ENCODE assay signal across 35 cellular contexts in the genomic region with DNA sequence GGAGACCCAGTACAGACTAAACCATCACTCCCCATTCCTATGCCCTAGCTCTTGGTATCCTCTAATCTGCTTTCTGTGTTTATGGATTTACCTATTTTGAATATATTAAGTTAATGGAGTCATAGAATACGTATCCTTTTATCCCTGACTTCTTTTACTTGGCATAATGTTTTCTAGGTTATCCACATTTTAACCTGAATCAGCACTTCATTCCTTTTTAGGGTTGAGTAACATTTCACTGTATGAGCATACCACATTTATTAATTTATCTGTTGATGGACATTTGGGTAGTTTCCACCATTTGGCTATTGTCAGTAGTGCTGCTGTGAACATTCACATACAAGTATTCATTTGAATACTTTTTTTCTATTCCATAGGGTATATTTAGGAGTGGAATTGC.
"Had no signal": no experiment of that assay in that cellular context is flagged by ENCODE, and none has a peak within 500 bp of the region (broad histone marks: within the 10 kb centered on the region; RNA-seq: fewer than 3 reads in every experiment).

No MANE protein-coding gene starts in this region.

- DNase-seq: MG63, MM.1S, MV-4-11, NCI-H1048, NCI-H1092, NCI-H1092 treated with DMSO at 0.1 percent for 48 hours, NCI-H1105, NCI-H1105 treated with DMSO at 0.1 percent for 48 hours, NCI-H1417, NCI-H1417 treated with DMSO at 0.1 percent for 48 hours, NCI-H1436, NCI-H1436 treated with DMSO at 0.1 percent for 48 hours, NCI-H146, NCI-H1694, NCI-H1694 treated with DMSO at 0.1 percent for 48 hours, NCI-H187, NCI-H187 treated with DMSO at 0.1 percent for 48 hours, NCI-H1930, NCI-H2029, NCI-H2029 treated with DMSO at 0.1 percent for 48 hours, NCI-H2081, NCI-H2081 treated with DMSO at 0.1 percent for 48 hours, NCI-H2107, NCI-H2171, NCI-H2171 treated with DMSO at 0.1 percent for 48 hours, NCI-H2227 treated with DMSO at 0.1 percent for 48 hours, NCI-H226, NCI-H345, NCI-H446, NCI-H446 treated with DMSO at 0.1 percent for 48 hours, NCI-H510A, NCI-H510A treated with DMSO at 0.1 percent for 48 hours, NCI-H524, NCI-H524 treated with DMSO at 0.1 percent for 48 hours, NCI-H526 had no signal

- H3K27me3 ChIP-seq: MG63 had no signal

- H3K4me3 ChIP-seq: MG63 had no signal

- H3K36me3 ChIP-seq: MG63 had no signal
